Comparison of ENCODE assay signal across 20 cellular contexts in genomic region chr4:81049861-81050423, GRCh38. TPM values are rescaled to one million over a fixed set of nuclear protein-coding genes. Genes with fewer than 3 reads are reported as not detected.
"Had no signal": no experiment of that assay in that cellular context is flagged by ENCODE, and none has a peak within 500 bp of the region (broad histone marks: within the 10 kb centered on the region; RNA-seq: fewer than 3 reads in every experiment).

No MANE protein-coding gene starts in this region.

- DNase-seq: activated CD4-positive, alpha-beta T cell treated with anti-CD3 and anti-CD28 coated beads, Interleukin-2, amount 10 ng/mL, durations not matched to agents 7 days and 5 days; activated gamma-delta T cell treated with Interleukin-2 at 50 U/mL for 16 hours; amygdala; dermis blood vessel endothelial cell; effector memory CD8-positive, alpha-beta T cell; hippocampal formation; left ventricle myocardium inferior; mucosa of descending colon; naive thymus-derived CD8-positive, alpha-beta T cell; nucleus accumbens; posterior cingulate gyrus; right cardiac atrium; stimulated activated naive CD8-positive, alpha-beta T cell treated with anti-CD3 and anti-CD28 coated beads, Interleukin-15, Interleukin-2, amounts not matched to agents 100 U/mL and 50 U/mL, for 24 hours had no signal

- H3K4me1 Mint-ChIP-seq: activated CD4-positive, alpha-beta T cell treated with anti-CD3 and anti-CD28 coated beads, Interleukin-2, amount 10 ng/mL, durations not matched to agents 7 days and 5 days; brain; central memory CD8-positive, alpha-beta T cell; naive thymus-derived CD8-positive, alpha-beta T cell had no signal

- H3K4me3 Mint-ChIP-seq: activated CD4-positive, alpha-beta T cell treated with anti-CD3 and anti-CD28 coated beads, Interleukin-2, amount 10 ng/mL, durations not matched to agents 7 days and 5 days; activated naive CD8-positive, alpha-beta T cell; brain; central memory CD8-positive, alpha-beta T cell; effector memory CD8-positive, alpha-beta T cell; naive thymus-derived CD8-positive, alpha-beta T cell had no signal

- H3K9me3 Mint-ChIP-seq: activated CD4-positive, alpha-beta T cell treated with anti-CD3 and anti-CD28 coated beads, Interleukin-2, amount 10 ng/mL, durations not matched to agents 7 days and 5 days; central memory CD8-positive, alpha-beta T cell; effector memory CD8-positive, alpha-beta T cell; naive thymus-derived CD8-positive, alpha-beta T cell had no signal

- ATAC-seq: effector memory CD8-positive, alpha-beta T cell; mucosa of descending colon; naive thymus-derived CD8-positive, alpha-beta T cell; stimulated activated naive CD8-positive, alpha-beta T cell treated with anti-CD3 and anti-CD28 coated beads, Interleukin-15, Interleukin-2, amounts not matched to agents 100 U/mL and 50 U/mL, for 24 hours had no signal

- H3K36me3 Mint-ChIP-seq: activated naive CD8-positive, alpha-beta T cell; brain; naive thymus-derived CD8-positive, alpha-beta T cell had no signal

- H3K36me3 ChIP-seq: left ventricle myocardium inferior had no signal

- H3K4me3 ChIP-seq: left ventricle myocardium inferior, mucosa of descending colon, smooth muscle cell had no signal

- H3K9me3 ChIP-seq: left ventricle myocardium inferior, mucosa of descending colon had no signal

- H3K27ac Mint-ChIP-seq: activated CD4-positive, alpha-beta T cell treated with anti-CD3 and anti-CD28 coated beads, Interleukin-2, amount 10 ng/mL, durations not matched to agents 7 days and 5 days; activated naive CD8-positive, alpha-beta T cell; brain; effector memory CD8-positive, alpha-beta T cell; naive thymus-derived CD8-positive, alpha-beta T cell had no signal

- H3K4me2 ChIP-seq: smooth muscle cell had no signal

- H3K27ac ChIP-seq: epithelial cell of prostate, left ventricle myocardium inferior had no signal

RNA-seq across cellular contexts. Expression of gene BMP3, which starts 19.4 kb away (rescaled TPM):
- total RNA-seq: activated CD4-positive, alpha-beta T cell treated with anti-CD3 and anti-CD28 coated beads, Interleukin-2, amount 10 ng/mL, durations not matched to agents 7 days and 5 days; dermis blood vessel endothelial cell; glomerular endothelial cell; left ventricle myocardium inferior; naive thymus-derived CD8-positive, alpha-beta T cell; right cardiac atrium; smooth muscle cell had no signal
- polyA plus RNA-seq: keratinocyte, smooth muscle cell had no signal
